ENCODE assay signal across 3 cellular contexts in the genomic region with DNA sequence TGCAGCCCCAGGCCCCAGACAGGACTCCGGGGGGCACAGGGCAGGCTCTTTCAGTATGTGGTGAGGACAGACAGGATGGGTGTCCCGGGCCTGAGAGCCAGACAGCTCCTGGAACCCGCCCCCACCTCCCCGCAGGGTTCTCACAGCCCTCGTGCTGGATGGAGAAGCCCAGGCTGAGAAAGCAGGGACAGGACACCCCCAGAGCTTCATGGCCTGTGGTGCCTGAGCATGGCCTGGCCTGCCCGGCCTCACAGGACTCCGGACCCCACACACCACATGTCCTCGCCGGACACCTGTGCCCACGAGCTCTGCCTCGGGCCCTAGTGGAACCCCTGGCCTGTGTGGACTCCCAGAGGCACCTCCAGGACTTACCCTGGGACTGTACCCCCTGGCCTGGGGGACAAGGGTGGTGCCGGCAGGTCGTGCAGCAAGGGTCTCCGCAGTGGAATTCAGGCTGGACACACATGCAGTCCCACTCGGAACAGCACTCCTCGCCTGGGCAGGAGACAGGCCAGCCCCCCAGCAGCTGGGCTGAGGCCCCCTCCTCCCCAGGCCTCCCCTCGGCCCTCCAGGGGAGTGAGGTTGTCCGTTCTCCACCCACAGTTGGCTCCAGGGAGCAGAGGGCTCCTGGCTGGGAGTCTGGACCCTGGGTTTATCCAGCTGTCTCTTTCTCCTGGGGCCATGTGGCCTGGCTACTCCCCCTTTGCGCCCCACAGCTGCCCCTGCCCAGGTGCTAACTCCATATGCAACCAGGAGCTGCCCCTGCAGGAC.
TF ChIP-seq lines count a peak whose summit lies in the region.

No MANE protein-coding gene starts in this region.

TF ChIP-seq in SK-N-SH, 30 proteins besides CTCF, POLR2A, EP300 and RAD21:
- TF ChIP-seq JUND (IDR thresholded peaks at IDR 0.05) (no peak), EZH2phosphoT487 (IDR thresholded peaks at IDR 0.05; ENCODE audit: borderline replicate concordance, low read depth) (no peak), GATA2 (CRISPR knock-in tag; IDR thresholded peaks at IDR 0.05) (no peak), SMC3 (IDR thresholded peaks at IDR 0.05; ENCODE audit: low read depth, low read length) (no peak), FOXJ3 (CRISPR knock-in tag; IDR thresholded peaks at IDR 0.05) (no peak), CHD2 (IDR thresholded peaks at IDR 0.05; ENCODE audit: low read length, partially characterized antibody) (no peak), RFX5 (IDR thresholded peaks at IDR 0.05; ENCODE audit: low read length) (no peak)
- TF ChIP-seq, protein P1, sequence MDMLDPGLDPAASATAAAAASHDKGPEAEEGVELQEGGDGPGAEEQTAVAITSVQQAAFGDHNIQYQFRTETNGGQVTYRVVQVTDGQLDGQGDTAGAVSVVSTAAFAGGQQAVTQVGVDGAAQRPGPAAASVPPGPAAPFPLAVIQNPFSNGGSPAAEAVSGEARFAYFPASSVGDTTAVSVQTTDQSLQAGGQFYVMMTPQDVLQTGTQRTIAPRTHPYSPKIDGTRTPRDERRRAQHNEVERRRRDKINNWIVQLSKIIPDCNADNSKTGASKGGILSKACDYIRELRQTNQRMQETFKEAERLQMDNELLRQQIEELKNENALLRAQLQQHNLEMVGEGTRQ (IDR thresholded peaks at IDR 0.05; ENCODE audit: borderline replicate concordance, low read depth, low read length) = no peak
- TF ChIP-seq, protein P2, sequence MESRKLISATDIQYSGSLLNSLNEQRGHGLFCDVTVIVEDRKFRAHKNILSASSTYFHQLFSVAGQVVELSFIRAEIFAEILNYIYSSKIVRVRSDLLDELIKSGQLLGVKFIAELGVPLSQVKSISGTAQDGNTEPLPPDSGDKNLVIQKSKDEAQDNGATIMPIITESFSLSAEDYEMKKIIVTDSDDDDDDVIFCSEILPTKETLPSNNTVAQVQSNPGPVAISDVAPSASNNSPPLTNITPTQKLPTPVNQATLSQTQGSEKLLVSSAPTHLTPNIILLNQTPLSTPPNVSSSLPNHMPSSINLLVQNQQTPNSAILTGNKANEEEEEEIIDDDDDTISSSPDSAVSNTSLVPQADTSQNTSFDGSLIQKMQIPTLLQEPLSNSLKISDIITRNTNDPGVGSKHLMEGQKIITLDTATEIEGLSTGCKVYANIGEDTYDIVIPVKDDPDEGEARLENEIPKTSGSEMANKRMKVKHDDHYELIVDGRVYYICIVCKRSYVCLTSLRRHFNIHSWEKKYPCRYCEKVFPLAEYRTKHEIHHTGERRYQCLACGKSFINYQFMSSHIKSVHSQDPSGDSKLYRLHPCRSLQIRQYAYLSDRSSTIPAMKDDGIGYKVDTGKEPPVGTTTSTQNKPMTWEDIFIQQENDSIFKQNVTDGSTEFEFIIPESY (IDR thresholded peaks at IDR 0.05; ENCODE audit: borderline replicate concordance, low read depth) = no peak
- TF ChIP-seq, protein P3, sequence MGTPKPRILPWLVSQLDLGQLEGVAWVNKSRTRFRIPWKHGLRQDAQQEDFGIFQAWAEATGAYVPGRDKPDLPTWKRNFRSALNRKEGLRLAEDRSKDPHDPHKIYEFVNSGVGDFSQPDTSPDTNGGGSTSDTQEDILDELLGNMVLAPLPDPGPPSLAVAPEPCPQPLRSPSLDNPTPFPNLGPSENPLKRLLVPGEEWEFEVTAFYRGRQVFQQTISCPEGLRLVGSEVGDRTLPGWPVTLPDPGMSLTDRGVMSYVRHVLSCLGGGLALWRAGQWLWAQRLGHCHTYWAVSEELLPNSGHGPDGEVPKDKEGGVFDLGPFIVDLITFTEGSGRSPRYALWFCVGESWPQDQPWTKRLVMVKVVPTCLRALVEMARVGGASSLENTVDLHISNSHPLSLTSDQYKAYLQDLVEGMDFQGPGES (IDR thresholded peaks at IDR 0.05; ENCODE audit: low read depth, low read length) = no peak
- TF ChIP-seq, protein P4, sequence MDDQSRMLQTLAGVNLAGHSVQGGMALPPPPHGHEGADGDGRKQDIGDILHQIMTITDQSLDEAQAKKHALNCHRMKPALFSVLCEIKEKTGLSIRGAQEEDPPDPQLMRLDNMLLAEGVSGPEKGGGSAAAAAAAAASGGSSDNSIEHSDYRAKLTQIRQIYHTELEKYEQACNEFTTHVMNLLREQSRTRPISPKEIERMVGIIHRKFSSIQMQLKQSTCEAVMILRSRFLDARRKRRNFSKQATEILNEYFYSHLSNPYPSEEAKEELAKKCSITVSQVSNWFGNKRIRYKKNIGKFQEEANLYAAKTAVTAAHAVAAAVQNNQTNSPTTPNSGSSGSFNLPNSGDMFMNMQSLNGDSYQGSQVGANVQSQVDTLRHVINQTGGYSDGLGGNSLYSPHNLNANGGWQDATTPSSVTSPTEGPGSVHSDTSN (IDR thresholded peaks at IDR 0.05) = no peak

TF ChIP-seq in SK-N-SH treated with all-trans-retinoic acid at 6 μM for 48 hours, 23 proteins besides CTCF, POLR2A, EP300 and RAD21:
- TF ChIP-seq CSDC2 (CRISPR knock-in tag; IDR thresholded peaks at IDR 0.05) (no peak), TCF4 (CRISPR knock-in tag; IDR thresholded peaks at IDR 0.05; ENCODE audit: borderline replicate concordance) (no peak), ISL1 (CRISPR knock-in tag; IDR thresholded peaks at IDR 0.05) (no peak), PPARA (CRISPR knock-in tag; IDR thresholded peaks at IDR 0.05; ENCODE audit: borderline replicate concordance) (no peak)
- TF ChIP-seq, protein P5, sequence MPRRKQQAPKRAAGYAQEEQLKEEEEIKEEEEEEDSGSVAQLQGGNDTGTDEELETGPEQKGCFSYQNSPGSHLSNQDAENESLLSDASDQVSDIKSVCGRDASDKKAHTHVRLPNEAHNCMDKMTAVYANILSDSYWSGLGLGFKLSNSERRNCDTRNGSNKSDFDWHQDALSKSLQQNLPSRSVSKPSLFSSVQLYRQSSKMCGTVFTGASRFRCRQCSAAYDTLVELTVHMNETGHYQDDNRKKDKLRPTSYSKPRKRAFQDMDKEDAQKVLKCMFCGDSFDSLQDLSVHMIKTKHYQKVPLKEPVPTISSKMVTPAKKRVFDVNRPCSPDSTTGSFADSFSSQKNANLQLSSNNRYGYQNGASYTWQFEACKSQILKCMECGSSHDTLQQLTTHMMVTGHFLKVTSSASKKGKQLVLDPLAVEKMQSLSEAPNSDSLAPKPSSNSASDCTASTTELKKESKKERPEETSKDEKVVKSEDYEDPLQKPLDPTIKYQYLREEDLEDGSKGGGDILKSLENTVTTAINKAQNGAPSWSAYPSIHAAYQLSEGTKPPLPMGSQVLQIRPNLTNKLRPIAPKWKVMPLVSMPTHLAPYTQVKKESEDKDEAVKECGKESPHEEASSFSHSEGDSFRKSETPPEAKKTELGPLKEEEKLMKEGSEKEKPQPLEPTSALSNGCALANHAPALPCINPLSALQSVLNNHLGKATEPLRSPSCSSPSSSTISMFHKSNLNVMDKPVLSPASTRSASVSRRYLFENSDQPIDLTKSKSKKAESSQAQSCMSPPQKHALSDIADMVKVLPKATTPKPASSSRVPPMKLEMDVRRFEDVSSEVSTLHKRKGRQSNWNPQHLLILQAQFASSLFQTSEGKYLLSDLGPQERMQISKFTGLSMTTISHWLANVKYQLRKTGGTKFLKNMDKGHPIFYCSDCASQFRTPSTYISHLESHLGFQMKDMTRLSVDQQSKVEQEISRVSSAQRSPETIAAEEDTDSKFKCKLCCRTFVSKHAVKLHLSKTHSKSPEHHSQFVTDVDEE (CRISPR knock-in tag; IDR thresholded peaks at IDR 0.05) = no peak

TF ChIP-seq in GM12878, 131 proteins besides CTCF, POLR2A, EP300 and RAD21:
- TF ChIP-seq MYB (IDR thresholded peaks at IDR 0.05; ENCODE audit: borderline replicate concordance, low read depth, low read length) (no peak), IRF4 (IDR thresholded peaks at IDR 0.05; ENCODE audit: low read depth, low read length) (no peak), SUZ12 (IDR thresholded peaks at IDR 0.05; ENCODE audit: unreplicated experiment) (no peak), LARP7 (IDR thresholded peaks at IDR 0.05) (no peak), TARDBP (IDR thresholded peaks at IDR 0.05; ENCODE audit: borderline replicate concordance) (no peak), CREM (IDR thresholded peaks at IDR 0.05; ENCODE audit: low read depth) (no peak), TCF12 (IDR thresholded peaks at IDR 0.05; ENCODE audit: low read depth, low read length) (no peak), KDM1A (IDR thresholded peaks at IDR 0.05; ENCODE audit: borderline replicate concordance) (no peak)
- TF ChIP-seq, protein P6, sequence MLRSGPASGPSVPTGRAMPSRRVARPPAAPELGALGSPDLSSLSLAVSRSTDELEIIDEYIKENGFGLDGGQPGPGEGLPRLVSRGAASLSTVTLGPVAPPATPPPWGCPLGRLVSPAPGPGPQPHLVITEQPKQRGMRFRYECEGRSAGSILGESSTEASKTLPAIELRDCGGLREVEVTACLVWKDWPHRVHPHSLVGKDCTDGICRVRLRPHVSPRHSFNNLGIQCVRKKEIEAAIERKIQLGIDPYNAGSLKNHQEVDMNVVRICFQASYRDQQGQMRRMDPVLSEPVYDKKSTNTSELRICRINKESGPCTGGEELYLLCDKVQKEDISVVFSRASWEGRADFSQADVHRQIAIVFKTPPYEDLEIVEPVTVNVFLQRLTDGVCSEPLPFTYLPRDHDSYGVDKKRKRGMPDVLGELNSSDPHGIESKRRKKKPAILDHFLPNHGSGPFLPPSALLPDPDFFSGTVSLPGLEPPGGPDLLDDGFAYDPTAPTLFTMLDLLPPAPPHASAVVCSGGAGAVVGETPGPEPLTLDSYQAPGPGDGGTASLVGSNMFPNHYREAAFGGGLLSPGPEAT (IDR thresholded peaks at IDR 0.05; ENCODE audit: low read depth) = no peak
- TF ChIP-seq, protein P7, sequence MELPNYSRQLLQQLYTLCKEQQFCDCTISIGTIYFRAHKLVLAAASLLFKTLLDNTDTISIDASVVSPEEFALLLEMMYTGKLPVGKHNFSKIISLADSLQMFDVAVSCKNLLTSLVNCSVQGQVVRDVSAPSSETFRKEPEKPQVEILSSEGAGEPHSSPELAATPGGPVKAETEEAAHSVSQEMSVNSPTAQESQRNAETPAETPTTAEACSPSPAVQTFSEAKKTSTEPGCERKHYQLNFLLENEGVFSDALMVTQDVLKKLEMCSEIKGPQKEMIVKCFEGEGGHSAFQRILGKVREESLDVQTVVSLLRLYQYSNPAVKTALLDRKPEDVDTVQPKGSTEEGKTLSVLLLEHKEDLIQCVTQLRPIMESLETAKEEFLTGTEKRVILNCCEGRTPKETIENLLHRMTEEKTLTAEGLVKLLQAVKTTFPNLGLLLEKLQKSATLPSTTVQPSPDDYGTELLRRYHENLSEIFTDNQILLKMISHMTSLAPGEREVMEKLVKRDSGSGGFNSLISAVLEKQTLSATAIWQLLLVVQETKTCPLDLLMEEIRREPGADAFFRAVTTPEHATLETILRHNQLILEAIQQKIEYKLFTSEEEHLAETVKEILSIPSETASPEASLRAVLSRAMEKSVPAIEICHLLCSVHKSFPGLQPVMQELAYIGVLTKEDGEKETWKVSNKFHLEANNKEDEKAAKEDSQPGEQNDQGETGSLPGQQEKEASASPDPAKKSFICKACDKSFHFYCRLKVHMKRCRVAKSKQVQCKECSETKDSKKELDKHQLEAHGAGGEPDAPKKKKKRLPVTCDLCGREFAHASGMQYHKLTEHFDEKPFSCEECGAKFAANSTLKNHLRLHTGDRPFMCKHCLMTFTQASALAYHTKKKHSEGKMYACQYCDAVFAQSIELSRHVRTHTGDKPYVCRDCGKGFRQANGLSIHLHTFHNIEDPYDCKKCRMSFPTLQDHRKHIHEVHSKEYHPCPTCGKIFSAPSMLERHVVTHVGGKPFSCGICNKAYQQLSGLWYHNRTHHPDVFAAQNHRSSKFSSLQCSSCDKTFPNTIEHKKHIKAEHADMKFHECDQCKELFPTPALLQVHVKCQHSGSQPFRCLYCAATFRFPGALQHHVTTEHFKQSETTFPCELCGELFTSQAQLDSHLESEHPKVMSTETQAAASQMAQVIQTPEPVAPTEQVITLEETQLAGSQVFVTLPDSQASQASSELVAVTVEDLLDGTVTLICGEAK (IDR thresholded peaks at IDR 0.05; ENCODE audit: borderline replicate concordance) = no peak
- TF ChIP-seq, protein P8, sequence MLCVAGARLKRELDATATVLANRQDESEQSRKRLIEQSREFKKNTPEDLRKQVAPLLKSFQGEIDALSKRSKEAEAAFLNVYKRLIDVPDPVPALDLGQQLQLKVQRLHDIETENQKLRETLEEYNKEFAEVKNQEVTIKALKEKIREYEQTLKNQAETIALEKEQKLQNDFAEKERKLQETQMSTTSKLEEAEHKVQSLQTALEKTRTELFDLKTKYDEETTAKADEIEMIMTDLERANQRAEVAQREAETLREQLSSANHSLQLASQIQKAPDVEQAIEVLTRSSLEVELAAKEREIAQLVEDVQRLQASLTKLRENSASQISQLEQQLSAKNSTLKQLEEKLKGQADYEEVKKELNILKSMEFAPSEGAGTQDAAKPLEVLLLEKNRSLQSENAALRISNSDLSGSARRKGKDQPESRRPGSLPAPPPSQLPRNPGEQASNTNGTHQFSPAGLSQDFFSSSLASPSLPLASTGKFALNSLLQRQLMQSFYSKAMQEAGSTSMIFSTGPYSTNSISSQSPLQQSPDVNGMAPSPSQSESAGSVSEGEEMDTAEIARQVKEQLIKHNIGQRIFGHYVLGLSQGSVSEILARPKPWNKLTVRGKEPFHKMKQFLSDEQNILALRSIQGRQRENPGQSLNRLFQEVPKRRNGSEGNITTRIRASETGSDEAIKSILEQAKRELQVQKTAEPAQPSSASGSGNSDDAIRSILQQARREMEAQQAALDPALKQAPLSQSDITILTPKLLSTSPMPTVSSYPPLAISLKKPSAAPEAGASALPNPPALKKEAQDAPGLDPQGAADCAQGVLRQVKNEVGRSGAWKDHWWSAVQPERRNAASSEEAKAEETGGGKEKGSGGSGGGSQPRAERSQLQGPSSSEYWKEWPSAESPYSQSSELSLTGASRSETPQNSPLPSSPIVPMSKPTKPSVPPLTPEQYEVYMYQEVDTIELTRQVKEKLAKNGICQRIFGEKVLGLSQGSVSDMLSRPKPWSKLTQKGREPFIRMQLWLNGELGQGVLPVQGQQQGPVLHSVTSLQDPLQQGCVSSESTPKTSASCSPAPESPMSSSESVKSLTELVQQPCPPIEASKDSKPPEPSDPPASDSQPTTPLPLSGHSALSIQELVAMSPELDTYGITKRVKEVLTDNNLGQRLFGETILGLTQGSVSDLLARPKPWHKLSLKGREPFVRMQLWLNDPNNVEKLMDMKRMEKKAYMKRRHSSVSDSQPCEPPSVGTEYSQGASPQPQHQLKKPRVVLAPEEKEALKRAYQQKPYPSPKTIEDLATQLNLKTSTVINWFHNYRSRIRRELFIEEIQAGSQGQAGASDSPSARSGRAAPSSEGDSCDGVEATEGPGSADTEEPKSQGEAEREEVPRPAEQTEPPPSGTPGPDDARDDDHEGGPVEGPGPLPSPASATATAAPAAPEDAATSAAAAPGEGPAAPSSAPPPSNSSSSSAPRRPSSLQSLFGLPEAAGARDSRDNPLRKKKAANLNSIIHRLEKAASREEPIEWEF (IDR thresholded peaks at IDR 0.05; ENCODE audit: insufficient replicate concordance, low read depth, low read length) = no peak
